In the genomic region with DNA sequence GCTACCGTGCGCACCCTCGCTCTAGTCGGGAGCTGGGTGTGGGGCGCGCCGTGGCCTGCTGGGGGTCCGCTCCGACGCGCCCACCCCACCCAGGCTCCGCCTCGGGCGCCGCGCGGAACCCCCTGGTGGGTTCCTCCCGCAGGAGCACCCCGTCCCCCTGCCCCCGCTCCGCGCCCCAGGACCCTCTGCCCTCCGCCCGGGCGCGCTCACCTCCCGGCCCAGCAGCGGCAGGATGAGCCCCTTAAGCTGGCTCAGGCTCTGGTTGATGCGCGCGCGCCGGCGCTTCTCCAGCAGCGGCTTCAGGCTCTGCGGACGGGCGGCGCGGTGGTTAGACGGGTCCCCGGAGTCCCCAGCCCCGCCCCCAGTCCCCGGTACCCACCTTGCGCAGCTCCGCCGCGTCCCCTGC, we compare ENCODE assay signal across 1 cellular context.
TF ChIP-seq lines count a peak whose summit lies in the region.

No MANE protein-coding gene starts in this region.

TF ChIP-seq in GM12878, 131 proteins besides CTCF, POLR2A, EP300 and RAD21:
- TF ChIP-seq, protein P1, sequence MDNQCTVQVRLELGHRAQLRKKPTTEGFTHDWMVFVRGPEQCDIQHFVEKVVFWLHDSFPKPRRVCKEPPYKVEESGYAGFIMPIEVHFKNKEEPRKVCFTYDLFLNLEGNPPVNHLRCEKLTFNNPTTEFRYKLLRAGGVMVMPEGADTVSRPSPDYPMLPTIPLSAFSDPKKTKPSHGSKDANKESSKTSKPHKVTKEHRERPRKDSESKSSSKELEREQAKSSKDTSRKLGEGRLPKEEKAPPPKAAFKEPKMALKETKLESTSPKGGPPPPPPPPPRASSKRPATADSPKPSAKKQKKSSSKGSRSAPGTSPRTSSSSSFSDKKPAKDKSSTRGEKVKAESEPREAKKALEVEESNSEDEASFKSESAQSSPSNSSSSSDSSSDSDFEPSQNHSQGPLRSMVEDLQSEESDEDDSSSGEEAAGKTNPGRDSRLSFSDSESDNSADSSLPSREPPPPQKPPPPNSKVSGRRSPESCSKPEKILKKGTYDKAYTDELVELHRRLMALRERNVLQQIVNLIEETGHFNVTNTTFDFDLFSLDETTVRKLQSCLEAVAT (IDR thresholded peaks at IDR 0.05), result no peak
- no peak for TF ChIP-seq RFX5 (IDR thresholded peaks at IDR 0.05; ENCODE audit: low read depth, low read length)
- TF ChIP-seq, protein P2, sequence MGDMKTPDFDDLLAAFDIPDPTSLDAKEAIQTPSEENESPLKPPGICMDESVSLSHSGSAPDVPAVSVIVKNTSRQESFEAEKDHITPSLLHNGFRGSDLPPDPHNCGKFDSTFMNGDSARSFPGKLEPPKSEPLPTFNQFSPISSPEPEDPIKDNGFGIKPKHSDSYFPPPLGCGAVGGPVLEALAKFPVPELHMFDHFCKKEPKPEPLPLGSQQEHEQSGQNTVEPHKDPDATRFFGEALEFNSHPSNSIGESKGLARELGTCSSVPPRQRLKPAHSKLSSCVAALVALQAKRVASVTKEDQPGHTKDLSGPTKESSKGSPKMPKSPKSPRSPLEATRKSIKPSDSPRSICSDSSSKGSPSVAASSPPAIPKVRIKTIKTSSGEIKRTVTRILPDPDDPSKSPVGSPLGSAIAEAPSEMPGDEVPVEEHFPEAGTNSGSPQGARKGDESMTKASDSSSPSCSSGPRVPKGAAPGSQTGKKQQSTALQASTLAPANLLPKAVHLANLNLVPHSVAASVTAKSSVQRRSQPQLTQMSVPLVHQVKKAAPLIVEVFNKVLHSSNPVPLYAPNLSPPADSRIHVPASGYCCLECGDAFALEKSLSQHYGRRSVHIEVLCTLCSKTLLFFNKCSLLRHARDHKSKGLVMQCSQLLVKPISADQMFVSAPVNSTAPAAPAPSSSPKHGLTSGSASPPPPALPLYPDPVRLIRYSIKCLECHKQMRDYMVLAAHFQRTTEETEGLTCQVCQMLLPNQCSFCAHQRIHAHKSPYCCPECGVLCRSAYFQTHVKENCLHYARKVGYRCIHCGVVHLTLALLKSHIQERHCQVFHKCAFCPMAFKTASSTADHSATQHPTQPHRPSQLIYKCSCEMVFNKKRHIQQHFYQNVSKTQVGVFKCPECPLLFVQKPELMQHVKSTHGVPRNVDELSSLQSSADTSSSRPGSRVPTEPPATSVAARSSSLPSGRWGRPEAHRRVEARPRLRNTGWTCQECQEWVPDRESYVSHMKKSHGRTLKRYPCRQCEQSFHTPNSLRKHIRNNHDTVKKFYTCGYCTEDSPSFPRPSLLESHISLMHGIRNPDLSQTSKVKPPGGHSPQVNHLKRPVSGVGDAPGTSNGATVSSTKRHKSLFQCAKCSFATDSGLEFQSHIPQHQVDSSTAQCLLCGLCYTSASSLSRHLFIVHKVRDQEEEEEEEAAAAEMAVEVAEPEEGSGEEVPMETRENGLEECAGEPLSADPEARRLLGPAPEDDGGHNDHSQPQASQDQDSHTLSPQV (IDR thresholded peaks at IDR 0.05), result no peak
- TF ChIP-seq NR2F1 (conservative IDR thresholded peaks at IDR 0.05), result no peak
- TF ChIP-seq, protein P3, sequence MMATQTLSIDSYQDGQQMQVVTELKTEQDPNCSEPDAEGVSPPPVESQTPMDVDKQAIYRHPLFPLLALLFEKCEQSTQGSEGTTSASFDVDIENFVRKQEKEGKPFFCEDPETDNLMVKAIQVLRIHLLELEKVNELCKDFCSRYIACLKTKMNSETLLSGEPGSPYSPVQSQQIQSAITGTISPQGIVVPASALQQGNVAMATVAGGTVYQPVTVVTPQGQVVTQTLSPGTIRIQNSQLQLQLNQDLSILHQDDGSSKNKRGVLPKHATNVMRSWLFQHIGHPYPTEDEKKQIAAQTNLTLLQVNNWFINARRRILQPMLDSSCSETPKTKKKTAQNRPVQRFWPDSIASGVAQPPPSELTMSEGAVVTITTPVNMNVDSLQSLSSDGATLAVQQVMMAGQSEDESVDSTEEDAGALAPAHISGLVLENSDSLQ (IDR thresholded peaks at IDR 0.05), result no peak
- no peak for TF ChIP-seq ZNF622 (IDR thresholded peaks at IDR 0.05)
- no peak for TF ChIP-seq HDAC6 (IDR thresholded peaks at IDR 0.05; ENCODE audit: unreplicated experiment)
- TF ChIP-seq RCOR1 (conservative IDR thresholded peaks at IDR 0.05; ENCODE audit: low read depth, low read length), result no peak
- TF ChIP-seq JUNB (IDR thresholded peaks at IDR 0.05), result no peak
- no peak for TF ChIP-seq BRCA1 (IDR thresholded peaks at IDR 0.05; ENCODE audit: low read depth, low read length)
- no peak for TF ChIP-seq SMAD1 (IDR thresholded peaks at IDR 0.05; ENCODE audit: low read depth, partially characterized antibody)
- TF ChIP-seq GABPA (IDR thresholded peaks at IDR 0.05; ENCODE audit: low read depth), result no peak
- TF ChIP-seq ZBED1 (IDR thresholded peaks at IDR 0.05; ENCODE audit: borderline replicate concordance), result no peak
- TF ChIP-seq, protein P4, sequence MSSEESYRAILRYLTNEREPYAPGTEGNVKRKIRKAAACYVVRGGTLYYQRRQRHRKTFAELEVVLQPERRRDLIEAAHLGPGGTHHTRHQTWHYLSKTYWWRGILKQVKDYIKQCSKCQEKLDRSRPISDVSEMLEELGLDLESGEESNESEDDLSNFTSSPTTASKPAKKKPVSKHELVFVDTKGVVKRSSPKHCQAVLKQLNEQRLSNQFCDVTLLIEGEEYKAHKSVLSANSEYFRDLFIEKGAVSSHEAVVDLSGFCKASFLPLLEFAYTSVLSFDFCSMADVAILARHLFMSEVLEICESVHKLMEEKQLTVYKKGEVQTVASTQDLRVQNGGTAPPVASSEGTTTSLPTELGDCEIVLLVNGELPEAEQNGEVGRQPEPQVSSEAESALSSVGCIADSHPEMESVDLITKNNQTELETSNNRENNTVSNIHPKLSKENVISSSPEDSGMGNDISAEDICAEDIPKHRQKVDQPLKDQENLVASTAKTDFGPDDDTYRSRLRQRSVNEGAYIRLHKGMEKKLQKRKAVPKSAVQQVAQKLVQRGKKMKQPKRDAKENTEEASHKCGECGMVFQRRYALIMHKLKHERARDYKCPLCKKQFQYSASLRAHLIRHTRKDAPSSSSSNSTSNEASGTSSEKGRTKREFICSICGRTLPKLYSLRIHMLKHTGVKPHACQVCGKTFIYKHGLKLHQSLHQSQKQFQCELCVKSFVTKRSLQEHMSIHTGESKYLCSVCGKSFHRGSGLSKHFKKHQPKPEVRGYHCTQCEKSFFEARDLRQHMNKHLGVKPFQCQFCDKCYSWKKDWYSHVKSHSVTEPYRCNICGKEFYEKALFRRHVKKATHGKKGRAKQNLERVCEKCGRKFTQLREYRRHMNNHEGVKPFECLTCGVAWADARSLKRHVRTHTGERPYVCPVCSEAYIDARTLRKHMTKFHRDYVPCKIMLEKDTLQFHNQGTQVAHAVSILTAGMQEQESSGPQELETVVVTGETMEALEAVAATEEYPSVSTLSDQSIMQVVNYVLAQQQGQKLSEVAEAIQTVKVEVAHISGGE (CRISPR knock-in tag; IDR thresholded peaks at IDR 0.05), result no peak
- no peak for TF ChIP-seq SMC3 (IDR thresholded peaks at IDR 0.05; ENCODE audit: borderline replicate concordance, low read length)
- no peak for TF ChIP-seq PAX5 (IDR thresholded peaks at IDR 0.05; ENCODE audit: borderline replicate concordance, low read depth, low read length)
- TF ChIP-seq ZSCAN29 (IDR thresholded peaks at IDR 0.05), result no peak
- no peak for TF ChIP-seq MXI1 (IDR thresholded peaks at IDR 0.05; ENCODE audit: low read depth, low read length)
